ENCODE assay signal across 8 cellular contexts in the genomic region with DNA sequence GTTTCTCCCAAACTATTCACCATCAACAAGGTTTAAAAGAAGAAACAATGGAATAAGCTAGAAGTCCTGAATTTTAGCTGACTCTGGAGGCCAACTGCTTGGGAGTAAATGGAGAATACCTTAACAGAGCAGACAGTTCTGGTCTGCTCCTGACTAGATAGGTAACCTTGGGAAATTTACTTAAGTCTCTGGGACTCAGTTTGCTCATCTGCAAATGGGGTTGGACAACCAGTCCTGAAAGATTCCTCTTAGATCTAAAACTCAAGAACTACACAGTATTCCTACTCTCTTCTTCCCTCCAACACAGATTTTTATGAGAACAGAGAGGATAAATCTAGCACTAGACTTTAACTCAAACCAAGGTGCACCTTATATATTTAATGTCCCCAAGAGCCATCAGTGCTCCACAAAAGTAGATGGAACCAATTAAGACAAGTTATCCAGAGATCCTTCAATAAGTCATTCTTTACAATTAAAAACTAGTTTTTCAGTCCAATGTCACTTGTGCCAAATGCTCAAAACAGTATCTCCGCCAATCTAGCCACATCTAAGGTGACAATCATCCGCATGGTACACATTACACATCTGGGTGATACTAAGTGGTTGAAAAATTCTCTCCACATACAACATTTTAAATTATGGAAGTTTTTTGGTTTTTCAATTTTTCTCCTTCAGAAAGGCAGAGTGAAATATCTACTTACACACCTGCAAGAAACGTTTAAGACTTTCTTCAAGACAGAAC. TPM values are rescaled to one million over a fixed set of nuclear protein-coding genes. Genes with fewer than 3 reads are reported as not detected.
A peak's percentile ranks its signal among the peaks of the same experiment; 100 is the strongest.
DNase-seq lines count a peak whose midpoint lies in the region; ATAC-seq and TF ChIP-seq lines count a peak whose summit lies in the region.

No MANE protein-coding gene starts in this region.

- H3K4me1 ChIP-seq in left ventricle myocardium inferior (peaks cover 93% of the 10 kb centered on the region), mononuclear cell (ENCODE audit: insufficient read depth, low read length) (peaks cover 83% of the 10 kb centered on the region), uterus (peaks cover 7 to 13% of the 10 kb centered on the region in 2 donors)

- intact Hi-C loops in left ventricle myocardium inferior (cut with micrococcal nuclease) (no loop called here), left cardiac atrium (cut with DNase I) (loop anchor here (5.0 to 10.0 kb wide), 2 partner anchors 55 to 68 kb away; a partner anchor contains a TSS), uterus (cut with DNase I; ENCODE audit: low total_unique reads) (loop anchor here (5.0 kb wide), 1 partner anchor 53 kb away; a partner anchor contains a TSS)

- peak overlapping the region; percentile 98 for H3K27ac ChIP-seq in left ventricle myocardium inferior (replicated peaks)
- H3K27ac ChIP-seq in brain microvascular endothelial cell, result no peak overlapping the region
- peak overlapping the region; percentile 97 to 98 for H3K27ac ChIP-seq in uterus

- DNase-seq in left ventricle myocardium inferior, result no peak
- DNase-seq in left cardiac atrium, result no peak
- no peak for DNase-seq in brain microvascular endothelial cell
- DNase-seq in uterus, result no peak
- DNase-seq in MV-4-11 (lab: John Stamatoyannopoulos, UW), result no peak
- no peak for DNase-seq in activated CD4-positive, alpha-beta T cell treated with anti-CD3 and anti-CD28 coated beads for 48 hours

- ATAC-seq in left cardiac atrium (no peak), HG03175 (IDR thresholded peaks at IDR 0.05; ENCODE audit: unreplicated experiment) (no peak)

- no peak for TF ChIP-seq POLR2A in uterus (IDR thresholded peaks at IDR 0.05)

- H3K27me3 ChIP-seq in left ventricle myocardium inferior (ENCODE audit: low read depth), result no peaks in the 10 kb centered on the region
- H3K27me3 ChIP-seq in brain microvascular endothelial cell (replicated peaks), result no peaks in the 10 kb centered on the region
- no peaks in the 10 kb centered on the region for H3K27me3 ChIP-seq in mononuclear cell (ENCODE audit: insufficient read depth, low read length)
- no peaks in the 10 kb centered on the region for H3K27me3 ChIP-seq in uterus

- no peak for TF ChIP-seq CTCF in left ventricle myocardium inferior (IDR thresholded peaks at IDR 0.05; ENCODE audit: borderline replicate concordance)
- no peak for TF ChIP-seq CTCF in brain microvascular endothelial cell (IDR thresholded peaks at IDR 0.05; ENCODE audit: low read depth, low read length, missing control alignments)
- no peak for TF ChIP-seq CTCF in uterus (IDR thresholded peaks at IDR 0.05)

- in situ Hi-C loops in brain microvascular endothelial cell (cut with HindIII; ENCODE audit: low pct_ligation_motif_present, low sequenced_read_pairs), result no loop called here

- H3K36me3 ChIP-seq in left ventricle myocardium inferior, result peaks cover 15% of the 10 kb centered on the region
- H3K36me3 ChIP-seq in brain microvascular endothelial cell (replicated peaks), result peaks cover 15% of the 10 kb centered on the region
- H3K36me3 ChIP-seq in uterus, result no peaks in the 10 kb centered on the region

- H3K4me3 ChIP-seq in left ventricle myocardium inferior (peak overlapping the region; percentile 87), brain microvascular endothelial cell (ENCODE audit: low read depth, low read length) (peak overlapping the region; percentile 79), mononuclear cell (ENCODE audit: low read length) (peak overlapping the region; percentile 98), uterus (peak overlapping the region; percentile 47 to 87)

- H3K9me3 ChIP-seq in left ventricle myocardium inferior (replicated peaks) (no peaks in the 10 kb centered on the region), mononuclear cell (ENCODE audit: low read depth, low read length) (no peaks in the 10 kb centered on the region), uterus (no peaks in the 10 kb centered on the region)

RNA-seq across cellular contexts. Expression of a gene that starts 1.5 kb away (rescaled TPM):
- 247 TPM for total RNA-seq in left ventricle myocardium inferior
- total RNA-seq in left cardiac atrium, result 100 to 1,000 TPM; 311 to 334 TPM
- total RNA-seq in mononuclear cell, result 595 TPM
- total RNA-seq in uterus, result 100 to 1,000 TPM; 282 to 493 (median 419) TPM

RNA-seq across cellular contexts. Expression of a gene that starts 1.9 kb away (rescaled TPM):
- 17.7 TPM for total RNA-seq in left ventricle myocardium inferior
- total RNA-seq in left cardiac atrium, result 10 to 100 TPM; 15.2 to 19.1 TPM
- 15.3 TPM for total RNA-seq in mononuclear cell
- total RNA-seq in uterus, result 10 to 100 TPM in 3 of 4 donors, 1 to 10 TPM in 1; 2.1 to 26.0 (median 18.7) TPM

RNA-seq across cellular contexts. Expression of a gene that starts 12.0 kb away (rescaled TPM):
- total RNA-seq in left ventricle myocardium inferior, result 29.0 TPM
- total RNA-seq in left cardiac atrium, result 10 to 100 TPM; 13.9 to 14.9 TPM
- total RNA-seq in mononuclear cell, result 2.6 TPM
- total RNA-seq in uterus, result 10 to 100 TPM in 3 of 4 donors, 1 to 10 TPM in 1; 1.5 to 17.9 (median 14.0) TPM

RNA-seq across cellular contexts. Expression of a gene that starts 18.9 kb away (rescaled TPM):
- total RNA-seq in left ventricle myocardium inferior (19.4 TPM), left cardiac atrium (10 to 100 TPM; 12.0 to 17.2 TPM), mononuclear cell (3.7 TPM), uterus (10 to 100 TPM in 1 of 4 donors, 1 to 10 TPM in 3; 4.4 to 23.4 (median 6.8) TPM)

RNA-seq across cellular contexts. Expression of a gene that starts 52.1 kb away (rescaled TPM):
- 115 TPM for total RNA-seq in left ventricle myocardium inferior
- 100 to 1,000 TPM; 230 to 235 TPM for total RNA-seq in left cardiac atrium
- total RNA-seq in mononuclear cell, result 149 TPM
- 100 to 1,000 TPM in 2 of 4 donors, 10 to 100 TPM in 2; 40.2 to 450 (median 81.2) TPM for total RNA-seq in uterus
